In the genomic region with DNA sequence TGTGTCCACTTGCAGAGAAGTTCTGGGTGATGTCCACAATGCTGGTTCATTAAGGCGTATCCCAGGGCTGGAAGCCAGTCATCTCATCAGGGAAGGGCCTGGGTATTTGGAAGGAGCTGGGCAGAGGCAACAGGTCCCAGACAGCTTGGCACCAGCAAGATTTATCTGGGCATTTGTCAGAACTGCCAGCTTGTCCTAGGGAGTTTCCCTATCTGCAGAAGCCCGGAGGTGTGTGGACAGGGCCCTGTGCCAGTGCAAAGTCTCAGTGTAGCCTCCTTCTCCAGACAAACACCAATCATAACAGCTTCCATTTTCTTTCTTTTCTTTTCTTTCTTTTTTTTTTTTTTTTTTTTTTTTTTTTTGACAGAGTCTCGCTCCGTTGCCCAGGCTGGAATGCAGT, we compare ENCODE assay signal across 16 cellular contexts.
"Had no signal": no experiment of that assay in that cellular context is flagged by ENCODE, and none has a peak within 500 bp of the region (broad histone marks: within the 10 kb centered on the region; RNA-seq: fewer than 3 reads in every experiment).

No MANE protein-coding gene starts in this region.

- H3K4me1 ChIP-seq: ascending aorta, parathyroid adenoma had no signal

- H3K27me3 ChIP-seq: ascending aorta, upper lobe of left lung had no signal

- H3K27ac ChIP-seq: ascending aorta, parathyroid adenoma, upper lobe of left lung had no signal

- H3K36me3 ChIP-seq: ascending aorta, upper lobe of left lung had no signal

- H3K9ac ChIP-seq: parathyroid adenoma had no signal

- ATAC-seq: activated naive CD8-positive, alpha-beta T cell treated with anti-CD3 and anti-CD28 coated beads, Interleukin-2, amount 50 U/mL, for 24 hours; activated T-helper 17 cell treated with anti-CD3 and anti-CD28 coated beads, Interleukin-2, amount 50 U/mL, for 72 hours; SK-N-SH treated with all-trans-retinoic acid at 6 μM for 48 hours had no signal

- H3K9me3 ChIP-seq: ascending aorta, upper lobe of left lung had no signal

- DNase-seq: activated CD4-positive, alpha-beta T cell treated with anti-CD3 and anti-CD28 coated beads, Interleukin-2, amount 50 U/mL, for 4 hours; activated CD4-positive, CD25-positive, alpha-beta regulatory T cell treated with anti-CD3 and anti-CD28 coated beads, Interleukin-2, amount 50 U/mL, for 72 hours; activated naive CD4-positive, alpha-beta T cell treated with Interleukin-2 at 50 U/mL for 16 hours; activated naive CD8-positive, alpha-beta T cell treated with anti-CD3 and anti-CD28 coated beads, Interleukin-2, amount 50 U/mL, for 24 hours; naive B cell; retina; stimulated activated CD4-positive, alpha-beta T cell treated with anti-CD3 and anti-CD28 coated beads, Interleukin-15, amount 100 ng/mL, for 24 hours; stimulated activated CD4-positive, alpha-beta T cell treated with anti-CD3 and anti-CD28 coated beads, Interleukin-4, amount 100 ng/mL, for 1 hour; stimulated activated naive CD4-positive, alpha-beta T cell; upper lobe of left lung had no signal

- H3K4me3 ChIP-seq: ascending aorta, lung, skin epidermis, upper lobe of left lung had no signal
